29 cellular contexts compared by ENCODE assay signal in the genomic region with DNA sequence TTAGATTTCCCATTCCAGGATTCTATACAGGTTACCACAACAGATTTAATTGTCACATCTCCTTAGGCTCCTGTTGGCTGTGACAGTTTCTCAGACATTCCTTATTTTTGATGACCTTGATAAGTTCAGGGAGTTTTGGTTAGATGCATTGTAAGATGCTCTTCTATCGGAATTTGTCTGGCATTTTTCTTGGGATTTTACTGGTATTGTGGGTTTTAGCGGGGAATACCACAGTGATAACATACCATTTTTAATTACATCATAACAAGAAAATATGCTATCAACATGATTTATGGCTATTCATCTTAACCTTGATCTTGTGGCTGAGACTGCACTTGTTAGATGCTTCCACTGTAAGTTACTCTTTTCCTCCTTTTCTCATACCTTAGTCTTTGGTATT.
"Had no signal": no experiment of that assay in that cellular context is flagged by ENCODE, and none has a peak within 500 bp of the region (broad histone marks: within the 10 kb centered on the region; RNA-seq: fewer than 3 reads in every experiment).

No MANE protein-coding gene starts in this region.

- H3K9me3 Mint-ChIP-seq: type B pancreatic cell had no signal

- H3K27me3 ChIP-seq: neural progenitor cell, ovary, right lobe of liver, sigmoid colon, suprapubic skin, testis, tibial artery, transverse colon, upper lobe of right lung, uterus had no signal

- H3K4me1 ChIP-seq: parathyroid adenoma, psoas muscle, right lobe of liver, sigmoid colon, suprapubic skin, testis, tibial artery, transverse colon, upper lobe of right lung, uterus had no signal

- H3K36me3 Mint-ChIP-seq: natural killer cell; neural progenitor cell; stimulated activated effector memory CD8-positive, alpha-beta T cell treated with anti-CD3 and anti-CD28 coated beads, Interleukin-12 subunit alpha, Interleukin-12 subunit beta, amount 100 ng/mL, for 72 hours; stimulated activated naive B cell treated with anti-CD40 and anti-IgM and Interleukin-4, amounts not matched to agents 10 μg/mL and 1 μg/mL and 100 μg/mL, for 72 hours; type B pancreatic cell had no signal

- ATAC-seq: natural killer cell; psoas muscle; right cardiac atrium; right lobe of liver; stimulated activated effector memory CD8-positive, alpha-beta T cell treated with anti-CD3 and anti-CD28 coated beads, Interleukin-12 subunit alpha, Interleukin-12 subunit beta, amount 100 ng/mL, for 72 hours; stimulated activated naive B cell treated with anti-CD40 and anti-IgM and Interleukin-4, amounts not matched to agents 10 μg/mL and 1 μg/mL and 100 μg/mL, for 72 hours; stimulated activated naive CD8-positive, alpha-beta T cell treated with anti-CD3 and anti-CD28 coated beads, Interleukin-15, amount 100 ng/mL, for 72 hours; upper lobe of right lung had no signal

- H3K27me3 Mint-ChIP-seq: progenitor cell of endocrine pancreas; stimulated activated naive B cell treated with anti-CD40 and anti-IgM and Interleukin-4, amounts not matched to agents 10 μg/mL and 1 μg/mL and 100 μg/mL, for 72 hours; stimulated activated naive CD8-positive, alpha-beta T cell treated with anti-CD3 and anti-CD28 coated beads, Interleukin-15, amount 100 ng/mL, for 72 hours; type B pancreatic cell had no signal

- H3K4me3 Mint-ChIP-seq: natural killer cell; nephron; neural progenitor cell; stimulated activated effector memory CD8-positive, alpha-beta T cell treated with anti-CD3 and anti-CD28 coated beads, Interleukin-12 subunit alpha, Interleukin-12 subunit beta, amount 100 ng/mL, for 72 hours; stimulated activated naive B cell treated with anti-CD40 and anti-IgM and Interleukin-4, amounts not matched to agents 10 μg/mL and 1 μg/mL and 100 μg/mL, for 72 hours; stimulated activated naive CD8-positive, alpha-beta T cell treated with anti-CD3 and anti-CD28 coated beads, Interleukin-15, amount 100 ng/mL, for 72 hours; type B pancreatic cell had no signal

- H3K4me3 ChIP-seq: neural progenitor cell, ovary, psoas muscle, right lobe of liver, sigmoid colon, suprapubic skin, testis, tibial artery, transverse colon, upper lobe of right lung, uterus had no signal

- H3K79me2 ChIP-seq: parathyroid adenoma had no signal

- DNase-seq: natural killer cell; occipital lobe; ovary; posterior cingulate gyrus; psoas muscle; right cardiac atrium; right lobe of liver; sigmoid colon; small intestine; stimulated activated CD4-positive, alpha-beta T cell treated with anti-CD3 and anti-CD28 coated beads, Interleukin-15, amount 100 ng/mL, for 24 hours; stimulated activated CD4-positive, alpha-beta T cell treated with anti-CD3 and anti-CD28 coated beads, Interleukin-2, amount 100 ng/mL, for 24 hours; stimulated activated CD4-positive, alpha-beta T cell treated with anti-CD3 and anti-CD28 coated beads, Interleukin-2, amount 100 ng/mL, for 48 hours; stimulated activated CD4-positive, alpha-beta T cell treated with anti-CD3 and anti-CD28 coated beads, Interleukin-4, amount 100 ng/mL, for 24 hours; stimulated activated naive B cell treated with anti-CD40 and anti-IgM and Interleukin-4, amounts not matched to agents 10 μg/mL and 1 μg/mL and 100 μg/mL, for 72 hours; stimulated activated naive CD4-positive, alpha-beta T cell treated with Interleukin-2 at 50 U/mL for 16 hours; stimulated activated naive CD8-positive, alpha-beta T cell treated with anti-CD3 and anti-CD28 coated beads, Interleukin-15, amount 100 ng/mL, for 72 hours; substantia nigra; testis; tibial artery; transverse colon; upper lobe of right lung; uterus had no signal

- H3K4me2 ChIP-seq: neural progenitor cell had no signal

- H3K4me1 Mint-ChIP-seq: natural killer cell; nephron; neural progenitor cell; stimulated activated effector memory CD8-positive, alpha-beta T cell treated with anti-CD3 and anti-CD28 coated beads, Interleukin-12 subunit alpha, Interleukin-12 subunit beta, amount 100 ng/mL, for 72 hours; stimulated activated naive B cell treated with anti-CD40 and anti-IgM and Interleukin-4, amounts not matched to agents 10 μg/mL and 1 μg/mL and 100 μg/mL, for 72 hours had no signal

- H3K9me3 ChIP-seq: ovary, psoas muscle, right lobe of liver, sigmoid colon, suprapubic skin, testis, tibial artery, transverse colon, upper lobe of right lung, uterus had no signal

- H3K27ac ChIP-seq: neural progenitor cell, ovary, parathyroid adenoma, psoas muscle, right lobe of liver, sigmoid colon, suprapubic skin, testis, tibial artery, transverse colon, upper lobe of right lung, uterus had no signal

- H3K27ac Mint-ChIP-seq: natural killer cell; neural progenitor cell; progenitor cell of endocrine pancreas; stimulated activated effector memory CD8-positive, alpha-beta T cell treated with anti-CD3 and anti-CD28 coated beads, Interleukin-12 subunit alpha, Interleukin-12 subunit beta, amount 100 ng/mL, for 72 hours; stimulated activated naive B cell treated with anti-CD40 and anti-IgM and Interleukin-4, amounts not matched to agents 10 μg/mL and 1 μg/mL and 100 μg/mL, for 72 hours; stimulated activated naive CD8-positive, alpha-beta T cell treated with anti-CD3 and anti-CD28 coated beads, Interleukin-15, amount 100 ng/mL, for 72 hours; type B pancreatic cell had no signal

- H3K36me3 ChIP-seq: neural progenitor cell, ovary, right lobe of liver, sigmoid colon, suprapubic skin, tibial artery, transverse colon, upper lobe of right lung, uterus had no signal

- H2AFZ ChIP-seq: neural progenitor cell, parathyroid adenoma had no signal

- H3K9ac ChIP-seq: neural progenitor cell, parathyroid adenoma had no signal
